ENCODE assay signal across 1 cellular context in the genomic region with DNA sequence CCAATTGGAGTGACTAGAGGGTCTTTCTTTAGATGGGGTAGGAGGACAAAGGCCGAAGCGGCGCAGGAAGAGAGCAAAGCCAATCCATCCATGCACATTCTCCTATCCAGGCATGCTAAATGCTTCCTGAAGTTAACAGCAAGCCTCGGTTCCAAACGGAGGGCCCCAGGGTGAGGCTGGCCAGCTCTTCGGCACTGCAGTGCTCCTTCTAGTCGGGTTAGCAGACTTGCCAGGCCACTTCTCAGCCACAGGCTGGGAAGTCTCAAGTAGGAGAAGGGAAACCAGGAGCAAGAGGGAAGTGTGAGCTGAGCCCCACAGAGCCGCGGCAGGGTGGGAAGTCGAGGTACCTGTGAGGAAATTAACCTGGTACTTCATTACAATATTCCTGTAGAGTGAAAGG.
TF ChIP-seq lines count a peak whose summit lies in the region.

No MANE protein-coding gene starts in this region.

TF ChIP-seq in SK-N-SH treated with all-trans-retinoic acid at 6 μM for 48 hours, 23 proteins besides CTCF, POLR2A, EP300 and RAD21 (continued from another document):
- TF ChIP-seq, protein P1, sequence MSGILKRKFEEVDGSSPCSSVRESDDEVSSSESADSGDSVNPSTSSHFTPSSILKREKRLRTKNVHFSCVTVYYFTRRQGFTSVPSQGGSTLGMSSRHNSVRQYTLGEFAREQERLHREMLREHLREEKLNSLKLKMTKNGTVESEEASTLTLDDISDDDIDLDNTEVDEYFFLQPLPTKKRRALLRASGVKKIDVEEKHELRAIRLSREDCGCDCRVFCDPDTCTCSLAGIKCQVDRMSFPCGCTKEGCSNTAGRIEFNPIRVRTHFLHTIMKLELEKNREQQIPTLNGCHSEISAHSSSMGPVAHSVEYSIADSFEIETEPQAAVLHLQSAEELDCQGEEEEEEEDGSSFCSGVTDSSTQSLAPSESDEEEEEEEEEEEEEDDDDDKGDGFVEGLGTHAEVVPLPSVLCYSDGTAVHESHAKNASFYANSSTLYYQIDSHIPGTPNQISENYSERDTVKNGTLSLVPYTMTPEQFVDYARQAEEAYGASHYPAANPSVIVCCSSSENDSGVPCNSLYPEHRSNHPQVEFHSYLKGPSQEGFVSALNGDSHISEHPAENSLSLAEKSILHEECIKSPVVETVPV (CRISPR knock-in tag; IDR thresholded peaks at IDR 0.05), result no peak
